In genomic region chr16:4514606-4515005, GRCh38 we compare ENCODE assay signal across 11 cellular contexts. TPM values are rescaled to one million over a fixed set of nuclear protein-coding genes. Genes with fewer than 3 reads are reported as not detected.
DNase-seq lines count a peak whose midpoint lies in the region; ATAC-seq, FAIRE-seq and TF ChIP-seq lines count a peak whose summit lies in the region.
"Had no signal": no experiment of that assay in that cellular context is flagged by ENCODE, and none has a peak within 500 bp of the region (broad histone marks: within the 10 kb centered on the region; RNA-seq: fewer than 3 reads in every experiment).

No MANE protein-coding gene starts in this region.

- peak overlapping the region; percentile 97 for H3K27ac Mint-ChIP-seq in activated CD8-positive, alpha-beta T cell treated with anti-CD3 and anti-CD28 coated beads, Interleukin-2, amount 10 ng/mL, durations not matched to agents 7 days and 5 days

- no peaks in the 10 kb centered on the region for H3K27me3 ChIP-seq in HL-60 (ENCODE audit: insufficient read depth, poor library complexity, severe bottlenecking)
- H3K27me3 ChIP-seq in right atrium auricular region: no peaks in the 10 kb centered on the region
- no peaks in the 10 kb centered on the region for H3K27me3 ChIP-seq in small intestine (ENCODE audit: control insufficient read depth in 2 of 2, insufficient read depth in 2 of 2, low read length in 2 of 2)
- no peaks in the 10 kb centered on the region for H3K27me3 ChIP-seq in GM23248 (replicated peaks; ENCODE audit: insufficient read depth)
- no peaks in the 10 kb centered on the region for H3K27me3 ChIP-seq in PC-3 (ENCODE audit: low read length)

- H3K4me3 Mint-ChIP-seq in activated CD8-positive, alpha-beta T cell treated with anti-CD3 and anti-CD28 coated beads, Interleukin-2, amount 10 ng/mL, durations not matched to agents 7 days and 5 days: peak overlapping the region; percentile 76

- POLR2A ChIA-PET in activated CD8-positive, alpha-beta T cell treated with anti-CD3 and anti-CD28 coated beads, Interleukin-2, amount 10 ng/mL, durations not matched to agents 7 days and 5 days (lab: Charles Lee): interaction anchor here (0.9 to 1.7 kb wide), 7 partner anchors 9 to 135 kb away, joined by 3 to 13 read pairs (median 3); partner anchors contain the start of genes CDIP1 and NMRAL1
- POLR2A ChIA-PET in PC-3 (lab: Charles Lee; ENCODE audit: unreplicated experiment): no interaction called here

- H4K20me1 ChIP-seq in GM23248 (ENCODE audit: insufficient read depth): no peaks in the 10 kb centered on the region
- no peaks in the 10 kb centered on the region for H4K20me1 ChIP-seq in PC-3 (ENCODE audit: low read length)

- peaks cover 51% of the 10 kb centered on the region for H3K36me3 Mint-ChIP-seq in activated CD8-positive, alpha-beta T cell treated with anti-CD3 and anti-CD28 coated beads, Interleukin-2, amount 10 ng/mL, durations not matched to agents 7 days and 5 days (ENCODE audit: low read depth)

- no peaks in the 10 kb centered on the region for H3K9me3 Mint-ChIP-seq in activated CD8-positive, alpha-beta T cell treated with anti-CD3 and anti-CD28 coated beads, Interleukin-2, amount 10 ng/mL, durations not matched to agents 7 days and 5 days (ENCODE audit: insufficient read depth)

- H3K79me2 ChIP-seq in GM23248 (ENCODE audit: insufficient read depth) (peaks cover 4% of the 10 kb centered on the region), PC-3 (ENCODE audit: low read length) (no peaks in the 10 kb centered on the region)

- intact Hi-C loops in PC-3 (cut with micrococcal nuclease): no loop called here

- BruUV-seq in PC-3 (replicated peaks; lab: Mats Ljungman, UMichigan): no TSS peak

- H3K4me1 ChIP-seq in right atrium auricular region (peaks cover 0 to 56% of the 10 kb centered on the region in 2 donors), small intestine (ENCODE audit: control insufficient read depth in 2 of 2, insufficient read depth in 1 of 2, low read depth in 1 of 2, low read length in 1 of 2) (peaks cover 0 to 6% of the 10 kb centered on the region in 2 donors), GM23248 (ENCODE audit: insufficient read depth) (no peaks in the 10 kb centered on the region), PC-3 (ENCODE audit: insufficient read depth, low read length) (no peaks in the 10 kb centered on the region)

- H3K4me2 ChIP-seq in GM23248 (ENCODE audit: unreplicated experiment) (no peak overlapping the region), PC-3 (ENCODE audit: low read length) (no peak overlapping the region)

- no peak overlapping the region for H3K9ac ChIP-seq in GM23248
- no peak overlapping the region for H3K9ac ChIP-seq in PC-3 (ENCODE audit: low read length)

- H3K27ac ChIP-seq in HL-60 (replicated peaks) (peak overlapping the region; percentile 68), right atrium auricular region (peak overlapping the region; percentile 54 to 60), small intestine (ENCODE audit: low read depth in 1 of 2, low read length in 1 of 2) (peak overlapping the region; percentile 66 to 70), GM23248 (no peak overlapping the region), PC-3 (ENCODE audit: low read length) (no peak overlapping the region)

- H3K9me2 ChIP-seq in GM23248 (ENCODE audit: insufficient read depth): no peaks in the 10 kb centered on the region
- H3K9me2 ChIP-seq in PC-3 (replicated peaks; ENCODE audit: low read length): no peaks in the 10 kb centered on the region

- CTCF ChIA-PET in activated CD8-positive, alpha-beta T cell treated with anti-CD3 and anti-CD28 coated beads, Interleukin-2, amount 10 ng/mL, durations not matched to agents 7 days and 5 days (lab: Charles Lee): interaction anchor here (1.0 to 6.0 kb wide), 12 partner anchors 8 to 110 kb away, joined by 3 to 86 read pairs (median 6); partner anchors contain the start of genes HMOX2 and MGRN1
- CTCF ChIA-PET in PC-3 (lab: Charles Lee): no interaction called here

- H2AFZ ChIP-seq in GM23248 (no peak overlapping the region), PC-3 (ENCODE audit: low read length) (no peak overlapping the region)

- WGBS in small intestine, 3 donors: 46 to 58% (median 51%) methylated on average over 6 to 7 of the region's 7 CpGs
- 67 to 73% methylated on average over 6 to 7 of the region's 7 CpGs for WGBS in GM23248 (ENCODE audit: low coverage in 1 of 2, low lambda C conversion rate in 2 of 2, missing lambda C conversion rate in 2 of 2), 2 experiments

- no peaks in the 10 kb centered on the region for H3K27me3 Mint-ChIP-seq in activated CD8-positive, alpha-beta T cell treated with anti-CD3 and anti-CD28 coated beads, Interleukin-2, amount 10 ng/mL, durations not matched to agents 7 days and 5 days (ENCODE audit: low read depth)

- no peak overlapping the region for H3K4me3 ChIP-seq in HL-60 (replicated peaks; ENCODE audit: insufficient read depth, low read length)
- no peak overlapping the region for H3K4me3 ChIP-seq in right atrium auricular region
- H3K4me3 ChIP-seq in small intestine (ENCODE audit: low read depth in 1 of 2, low read length in 2 of 2): no peak overlapping the region
- H3K4me3 ChIP-seq in GM23248: no peak overlapping the region
- H3K4me3 ChIP-seq in PC-3 (ENCODE audit: low read length): no peak overlapping the region

- H3F3A ChIP-seq in GM23248 (ENCODE audit: insufficient read depth) (no peaks in the 10 kb centered on the region), PC-3 (ENCODE audit: low read length, unreplicated experiment) (no peaks in the 10 kb centered on the region)

- H3K36me3 ChIP-seq in right atrium auricular region: peaks cover 33% of the 10 kb centered on the region
- H3K36me3 ChIP-seq in small intestine (ENCODE audit: control insufficient read depth in 2 of 2, insufficient read depth in 2 of 2, low read length in 2 of 2): peaks cover 7 to 21% of the 10 kb centered on the region in 2 donors
- no peaks in the 10 kb centered on the region for H3K36me3 ChIP-seq in GM23248 (ENCODE audit: low read depth)
- H3K36me3 ChIP-seq in PC-3 (ENCODE audit: low read depth, low read length): no peaks in the 10 kb centered on the region; the same call in 1 of the 2 replicates

- TF ChIP-seq CTCF in HL-60 (IDR thresholded peaks at IDR 0.05; ENCODE audit: insufficient read depth, low read length): no peak
- TF ChIP-seq CTCF in right atrium auricular region (IDR thresholded peaks at IDR 0.05): no peak
- no peak for TF ChIP-seq CTCF in PC-3 (conservative IDR thresholded peaks at IDR 0.05; ENCODE audit: low read depth, low read length)

- in situ Hi-C loops in GM23248 (cut with MboI): no loop called here

- peaks cover 73% of the 10 kb centered on the region for H3K4me1 Mint-ChIP-seq in activated CD8-positive, alpha-beta T cell treated with anti-CD3 and anti-CD28 coated beads, Interleukin-2, amount 10 ng/mL, durations not matched to agents 7 days and 5 days (ENCODE audit: low read depth)

- H3K9me3 ChIP-seq in right atrium auricular region: no peaks in the 10 kb centered on the region
- H3K9me3 ChIP-seq in small intestine (ENCODE audit: control insufficient read depth, low read depth): no peaks in the 10 kb centered on the region
- no peaks in the 10 kb centered on the region for H3K9me3 ChIP-seq in GM23248 (ENCODE audit: low read depth)
- H3K9me3 ChIP-seq in PC-3 (ENCODE audit: low read length): no peaks in the 10 kb centered on the region

- FAIRE-seq in small intestine (lab: Jason Lieb, UNC): no peak

- DNase-seq in HL-60 (ENCODE audit: low read depth in 1 of 2, low spot score in 1 of 2) (no peak), right atrium auricular region (ENCODE audit: low spot score) (no peak), small intestine (no peak), NCI-H1048 (lab: John Stamatoyannopoulos, UW) (no peak), GM23248 (no peak), PC-3 (no peak)
- DNase-seq in activated CD8-positive, alpha-beta T cell treated with anti-CD3 and anti-CD28 coated beads, Interleukin-2, amount 10 ng/mL, durations not matched to agents 7 days and 5 days: no peak
- DNase-seq: NCI-H446 treated with DMSO at 0.1 percent for 48 hours; stimulated activated CD4-positive, alpha-beta T cell treated with anti-CD3 and anti-CD28 coated beads, Interleukin-2, amount 100 ng/mL, for 48 hours; SW 1271 had no signal

- ATAC-seq in activated CD8-positive, alpha-beta T cell treated with anti-CD3 and anti-CD28 coated beads, Interleukin-2, amount 10 ng/mL, durations not matched to agents 7 days and 5 days: peak; percentile 27
- ATAC-seq in GM19023 (IDR thresholded peaks at IDR 0.05; ENCODE audit: unreplicated experiment) (no peak), PC-3 (no peak)

RNA-seq across cellular contexts. Expression of gene CDIP1, which starts 24.0 kb away (rescaled TPM):
- 10 to 100 TPM; 44.0 to 48.7 TPM for total RNA-seq in activated CD8-positive, alpha-beta T cell treated with anti-CD3 and anti-CD28 coated beads, Interleukin-2, amount 10 ng/mL, durations not matched to agents 7 days and 5 days
- total RNA-seq in right atrium auricular region (10 to 100 TPM; 29.6 to 42.9 TPM), PC-3 (2014; rRNA removed) (7.1 and 8.7 TPM in 2 replicates)
- polyA plus RNA-seq in small intestine (10 to 100 TPM; 26.5 to 49.9 (median 37.0) TPM), GM23248 (2016; fragmentation: Nextera tagmentation; extraction: Ambion mirVana) (17.7 and 20.3 TPM in 2 replicates)
- total RNA-seq in GM23248 (2014; rRNA removed; shearing (Covaris generic)): 14.7 and 20.7 TPM in 2 replicates

RNA-seq across cellular contexts. Expression of gene HMOX2, which starts 38.4 kb away (rescaled TPM):
- total RNA-seq in activated CD8-positive, alpha-beta T cell treated with anti-CD3 and anti-CD28 coated beads, Interleukin-2, amount 10 ng/mL, durations not matched to agents 7 days and 5 days: 10 to 100 TPM; 92.6 to 97.4 TPM
- total RNA-seq in right atrium auricular region: 100 to 1,000 TPM in 1 of 2 donors, 10 to 100 TPM in 1; 98.7 to 101 TPM
- polyA plus RNA-seq in small intestine: 10 to 100 TPM; 62.7 to 89.7 (median 86.5) TPM
- total RNA-seq in GM23248 (2014; rRNA removed; shearing (Covaris generic)): 36.0 and 40.8 TPM in 2 replicates
- polyA plus RNA-seq in GM23248 (2016; fragmentation: Nextera tagmentation; extraction: Ambion mirVana): 60.2 and 61.5 TPM in 2 replicates
- total RNA-seq in PC-3 (2014; rRNA removed): 86.9 and 88.1 TPM in 2 replicates

RNA-seq across cellular contexts. Expression of gene NMRAL1, which starts 40.2 kb away (rescaled TPM):
- total RNA-seq in activated CD8-positive, alpha-beta T cell treated with anti-CD3 and anti-CD28 coated beads, Interleukin-2, amount 10 ng/mL, durations not matched to agents 7 days and 5 days: 10 to 100 TPM; 53.6 to 55.6 TPM
- 10 to 100 TPM; 18.7 to 36.3 TPM for total RNA-seq in right atrium auricular region
- polyA plus RNA-seq in small intestine: 10 to 100 TPM; 53.9 to 70.9 (median 58.1) TPM
- total RNA-seq in GM23248 (2014; rRNA removed; shearing (Covaris generic)): 36.2 and 44.2 TPM in 2 replicates
- 37.4 and 37.5 TPM in 2 replicates for polyA plus RNA-seq in GM23248 (2016; fragmentation: Nextera tagmentation; extraction: Ambion mirVana)
- 92.6 and 119 TPM in 2 replicates for total RNA-seq in PC-3 (2014; rRNA removed)

RNA-seq across cellular contexts. Expression of gene C16orf96, which starts 41.5 kb away (rescaled TPM):
- total RNA-seq in activated CD8-positive, alpha-beta T cell treated with anti-CD3 and anti-CD28 coated beads, Interleukin-2, amount 10 ng/mL, durations not matched to agents 7 days and 5 days: under 1 TPM; 0.13 TPM
- total RNA-seq in right atrium auricular region: under 1 TPM in 1 of 2 donors, not detected in 1; 0.24 TPM
- under 1 TPM in 1 of 3 donors, not detected in 2; 0.03 TPM for polyA plus RNA-seq in small intestine
- not detected in 2 replicates for total RNA-seq in GM23248 (2014; rRNA removed; shearing (Covaris generic))
- not detected in 2 replicates for polyA plus RNA-seq in GM23248 (2016; fragmentation: Nextera tagmentation; extraction: Ambion mirVana)
- not detected in 2 replicates for total RNA-seq in PC-3 (2014; rRNA removed)

Comparison
In these comparisons a context has a peak if more than half of its experiments do, and no peak if none do; other contexts are left out.
1. H3K27ac ChIP-seq: peak in HL-60 (single experiment), right atrium auricular region (2 of 2) and small intestine (2 of 2); none in GM23248 (single experiment) and PC-3 (single experiment).